In the genomic region with DNA sequence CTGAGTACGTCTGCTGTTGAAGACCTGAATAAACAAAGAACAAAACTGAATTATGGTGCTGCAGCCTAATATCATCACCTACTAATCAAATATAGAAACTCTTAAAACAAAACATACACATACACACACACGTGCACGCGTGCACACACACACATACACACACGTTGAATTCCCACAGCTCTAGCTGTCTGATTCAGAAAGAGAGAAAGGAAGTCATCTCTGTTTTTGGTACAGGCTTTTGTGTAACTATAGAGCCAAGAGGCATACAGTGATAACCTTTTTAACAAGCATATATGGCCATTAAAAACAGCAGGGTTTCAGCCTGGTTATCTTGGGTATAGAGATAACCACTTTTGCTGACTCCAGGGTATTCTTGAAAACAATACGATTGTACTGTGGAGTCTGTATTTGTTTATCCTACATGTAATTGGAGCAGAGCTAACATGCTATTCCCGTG, we compare ENCODE assay signal across 18 cellular contexts.
DNase-seq lines count a peak whose midpoint lies in the region; ATAC-seq, FAIRE-seq and TF ChIP-seq lines count a peak whose summit lies in the region.
"Had no signal": no experiment of that assay in that cellular context is flagged by ENCODE, and none has a peak within 500 bp of the region (broad histone marks: within the 10 kb centered on the region; RNA-seq: fewer than 3 reads in every experiment).

No MANE protein-coding gene starts in this region.

- H4K91ac ChIP-seq in H9 (ENCODE audit: insufficient read length, low read depth, low read length): no peak overlapping the region

- no peak overlapping the region for H2BK120ac ChIP-seq in H9 (ENCODE audit: low read depth, low read length, poor library complexity, severe bottlenecking)

- 14% methylated on average over 7 of the region's 7 CpGs for WGBS in A549 (ENCODE audit: missing lambda C conversion rate)
- WGBS in H9 (ENCODE audit: extremely low coverage, insufficient read length, low lambda C conversion rate): no CpG with 5 or more reads among the region's 7 CpGs

- no peak overlapping the region for H2BK15ac ChIP-seq in H9 (ENCODE audit: low read depth, low read length)

- H2BK20ac ChIP-seq in H9 (ENCODE audit: low read depth, low read length, poor library complexity, severe bottlenecking): no peak overlapping the region

- no peak overlapping the region for H2BK5ac ChIP-seq in H9 (ENCODE audit: insufficient read length, low read length)

- CTCF ChIA-PET in A549 (lab: Yijun Ruan, JAX): no interaction called here

- H3K9ac ChIP-seq in H9 (ENCODE audit: extremely low read depth, insufficient read length, low read length): no peak overlapping the region

- H3K36me3 Mint-ChIP-seq in H9 (ENCODE audit: insufficient read depth in 1 of 3, low read depth in 3 of 3): no peaks in the 10 kb centered on the region

- no peaks in the 10 kb centered on the region for H3K27me3 ChIP-seq in H9 (ENCODE audit: insufficient read depth, low read length)
- H3K27me3 ChIP-seq: MG63, uterus had no signal

- H3K4me3 ChIP-seq in A549 (peak overlapping the region; percentile 30), fibroblast of pulmonary artery (replicated peaks; ENCODE audit: low read depth, low read length) (no peak overlapping the region)
- H3K4me3 ChIP-seq: MG63, uterus had no signal

- no peak overlapping the region for H3K18ac ChIP-seq in H9 (ENCODE audit: insufficient read length, low read depth, low read length)

- H4K20me1 ChIP-seq in H9 (ENCODE audit: control insufficient read depth, insufficient read depth, insufficient read length): no peaks in the 10 kb centered on the region

- ATAC-seq in A549 (peak; percentile 55 to 81; a peak in 5 of 6 replicates), HG02678 (IDR thresholded peaks at IDR 0.05; ENCODE audit: unreplicated experiment) (no peak), left lobe of liver (no peak), HG02642 (IDR thresholded peaks at IDR 0.05; ENCODE audit: poor library complexity, unreplicated experiment) (no peak)
- ATAC-seq: activated T-cell treated with anti-CD3 and anti-CD28 coated beads, Interleukin-2, amount 50 U/mL, for 4 hours; sciatic nerve had no signal

- H3K9me3 ChIP-seq in A549 (no peaks in the 10 kb centered on the region), H9 (ENCODE audit: control insufficient read depth, low read depth, low read length) (no peaks in the 10 kb centered on the region)
- H3K9me3 ChIP-seq: MG63, uterus had no signal

- H3K4me2 ChIP-seq in A549 (peak overlapping the region; percentile 87), H9 (ENCODE audit: insufficient read depth, insufficient read length, low read length) (no peak overlapping the region)

- no peaks in the 10 kb centered on the region for H3K9me3 Mint-ChIP-seq in H9
- H3K9me3 Mint-ChIP-seq: activated T-cell treated with anti-CD3 and anti-CD28 coated beads, Interleukin-2, amount 50 U/mL, for 4 hours; stimulated activated naive CD8-positive, alpha-beta T cell treated with anti-CD3 and anti-CD28 coated beads, Interleukin-15, Interleukin-2, amounts not matched to agents 100 ng/mL and 50 ng/mL, for 24 hours had no signal

- no peak overlapping the region for H3K4me3 Mint-ChIP-seq in H9
- H3K4me3 Mint-ChIP-seq: activated T-cell treated with anti-CD3 and anti-CD28 coated beads, Interleukin-2, amount 50 U/mL, for 4 hours; stimulated activated naive CD8-positive, alpha-beta T cell treated with anti-CD3 and anti-CD28 coated beads, Interleukin-15, Interleukin-2, amounts not matched to agents 100 ng/mL and 50 ng/mL, for 24 hours had no signal

- TF ChIP-seq POLR2A in A549 (IDR thresholded peaks at IDR 0.05; ENCODE audit: low read length): no peak

- no peaks in the 10 kb centered on the region for H3K79me2 ChIP-seq in H9 (ENCODE audit: insufficient read depth, low read length)

- no peak overlapping the region for H3K14ac ChIP-seq in H9 (ENCODE audit: insufficient read depth, low read length)

- no peak overlapping the region for H4K5ac ChIP-seq in H9 (ENCODE audit: insufficient read length, low read depth, low read length)

- TF ChIP-seq CTCF in A549 (IDR thresholded peaks at IDR 0.05) (no peak), fibroblast of pulmonary artery (IDR thresholded peaks at IDR 0.05; ENCODE audit: low read length, missing control alignments) (no peak), H9 (conservative IDR thresholded peaks at IDR 0.05) (no peak)

- 0 out of 7 replicates have a peak overlapping the region, but pooled peaks of 1 of the 3 experiments have one; percentile 74 for H3K27ac Mint-ChIP-seq in H9
- H3K27ac Mint-ChIP-seq: stimulated activated naive CD8-positive, alpha-beta T cell treated with anti-CD3 and anti-CD28 coated beads, Interleukin-15, Interleukin-2, amounts not matched to agents 100 ng/mL and 50 ng/mL, for 24 hours had no signal

- DNase-seq in A549 (ENCODE audit: low read depth in 1 of 2, low spot score in 1 of 2) (peak in 1 of 2 experiments; percentile 2), HT-29 (ENCODE audit: low spot score) (peak; percentile 47), OCI-M2 (lab: John Stamatoyannopoulos, UW; ENCODE audit: unreplicated experiment) (peak; percentile 39), fibroblast of pulmonary artery (ENCODE audit: low read depth) (peak; percentile 13), left lobe of liver (ENCODE audit: low spot score) (no peak), H9 (no peak)
- DNase-seq: activated T-cell treated with anti-CD3 and anti-CD28 coated beads, Interleukin-2, amount 50 U/mL, for 4 hours; amniotic stem cell; EL; foreskin fibroblast; NCI-H526 treated with DMSO at 0.1 percent for 48 hours; uterus had no signal

- H3K23ac ChIP-seq in H9 (ENCODE audit: insufficient read length, low read depth, low read length): no peak overlapping the region

- POLR2A ChIA-PET in A549 (lab: Yijun Ruan, JAX): no interaction called here

- H3K79me1 ChIP-seq in H9 (ENCODE audit: insufficient read depth, low read depth, low read length, poor library complexity, severe bottlenecking): no peaks in the 10 kb centered on the region

- H2AFZ ChIP-seq in H9 (ENCODE audit: low read length): no peak overlapping the region

- H3K4ac ChIP-seq in H9 (ENCODE audit: low read depth, low read length): no peak overlapping the region

- H3K56ac ChIP-seq in H9 (ENCODE audit: insufficient read length, low read depth, low read length): no peak overlapping the region

- TF ChIP-seq EP300 in A549 (IDR thresholded peaks at IDR 0.05): no peak

- no peak overlapping the region for H4K8ac ChIP-seq in H9 (replicated peaks; ENCODE audit: insufficient read length, low read depth, low read length)

- FAIRE-seq in A549 (lab: Jason Lieb, UNC): no peak
- FAIRE-seq: GM12892 had no signal

- H3K27me3 Mint-ChIP-seq in H9 (ENCODE audit: low read depth): no peaks in the 10 kb centered on the region
- H3K27me3 Mint-ChIP-seq: stimulated activated naive CD8-positive, alpha-beta T cell treated with anti-CD3 and anti-CD28 coated beads, Interleukin-15, Interleukin-2, amounts not matched to agents 100 ng/mL and 50 ng/mL, for 24 hours had no signal

- no peak overlapping the region for H2AK5ac ChIP-seq in H9 (ENCODE audit: insufficient read length, low read length)

- H3T11ph ChIP-seq in H9 (ENCODE audit: low read length): no peak overlapping the region

- H3K4me1 ChIP-seq in A549: peaks cover 24% of the 10 kb centered on the region
- no peaks in the 10 kb centered on the region for H3K4me1 ChIP-seq in H9 (ENCODE audit: insufficient read depth, low read length)
- H3K4me1 ChIP-seq: uterus had no signal

- TF ChIP-seq RAD21 in A549 (conservative IDR thresholded peaks at IDR 0.05 in 1 of 2, IDR thresholded peaks at IDR 0.05 in 1 of 2): no peak

- no peak overlapping the region for H2BK12ac ChIP-seq in H9 (ENCODE audit: insufficient read length, low read depth, low read length)

- H3K27ac ChIP-seq in A549 (peak overlapping the region; percentile 63 to 72), H9 (ENCODE audit: insufficient read length, low read depth, low read length) (no peak overlapping the region)
- H3K27ac ChIP-seq: uterus had no signal

- no peaks in the 10 kb centered on the region; a peak in 1 of 4 replicates for H3K4me1 Mint-ChIP-seq in H9

- no peaks in the 10 kb centered on the region for H3K23me2 ChIP-seq in H9 (ENCODE audit: insufficient read length, low read depth, low read length, poor library complexity, severe bottlenecking)

TF ChIP-seq in A549, 52 proteins besides CTCF, POLR2A, EP300 and RAD21:
- TF ChIP-seq, protein P1, sequence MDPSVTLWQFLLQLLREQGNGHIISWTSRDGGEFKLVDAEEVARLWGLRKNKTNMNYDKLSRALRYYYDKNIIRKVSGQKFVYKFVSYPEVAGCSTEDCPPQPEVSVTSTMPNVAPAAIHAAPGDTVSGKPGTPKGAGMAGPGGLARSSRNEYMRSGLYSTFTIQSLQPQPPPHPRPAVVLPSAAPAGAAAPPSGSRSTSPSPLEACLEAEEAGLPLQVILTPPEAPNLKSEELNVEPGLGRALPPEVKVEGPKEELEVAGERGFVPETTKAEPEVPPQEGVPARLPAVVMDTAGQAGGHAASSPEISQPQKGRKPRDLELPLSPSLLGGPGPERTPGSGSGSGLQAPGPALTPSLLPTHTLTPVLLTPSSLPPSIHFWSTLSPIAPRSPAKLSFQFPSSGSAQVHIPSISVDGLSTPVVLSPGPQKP (IDR thresholded peaks at IDR 0.05; ENCODE audit: low read depth, low read length): no peak
- TF ChIP-seq BHLHE40 (IDR thresholded peaks at IDR 0.05; ENCODE audit: low read depth, low read length) (0 out of 2 replicates have a peak, but pooled peaks have one; percentile 8), MAFK (IDR thresholded peaks at IDR 0.05; ENCODE audit: partially characterized antibody) (peak; percentile 72)
TF ChIP-seq in A549: peak in this region for 2.

Comparison
In these comparisons a context has a peak if more than half of its experiments do, and no peak if none do; other contexts are left out.
1. ATAC-seq: peak in A549 (2 of 2); none in HG02678 (single experiment), left lobe of liver (single experiment) and HG02642 (single experiment).
2. DNase-seq: peak in HT-29 (single experiment), OCI-M2 (single experiment) and fibroblast of pulmonary artery (single experiment); none in left lobe of liver (single experiment) and H9 (single experiment).